Comparison of ENCODE assay signal across 5 cellular contexts in genomic region chr17:73490851-73491250, GRCh38.
"Had no signal": no experiment of that assay in that cellular context is flagged by ENCODE, and none has a peak within 500 bp of the region (broad histone marks: within the 10 kb centered on the region; RNA-seq: fewer than 3 reads in every experiment).

No MANE protein-coding gene starts in this region.

- H3K27ac Mint-ChIP-seq: GM23338, HFFc6 had no signal

- H3K4me2 ChIP-seq: GM23338 had no signal

- H3K4me3 ChIP-seq: GM23338 had no signal

- H2AFZ ChIP-seq: GM23338 had no signal

- H3K4me3 Mint-ChIP-seq: GM23338, H9, HFFc6 had no signal

- DNase-seq: H9, HCEC 1CT, HFFc6, IMR-90 had no signal

- ATAC-seq: GM23338 had no signal
